27 cellular contexts compared by ENCODE assay signal in the genomic region with DNA sequence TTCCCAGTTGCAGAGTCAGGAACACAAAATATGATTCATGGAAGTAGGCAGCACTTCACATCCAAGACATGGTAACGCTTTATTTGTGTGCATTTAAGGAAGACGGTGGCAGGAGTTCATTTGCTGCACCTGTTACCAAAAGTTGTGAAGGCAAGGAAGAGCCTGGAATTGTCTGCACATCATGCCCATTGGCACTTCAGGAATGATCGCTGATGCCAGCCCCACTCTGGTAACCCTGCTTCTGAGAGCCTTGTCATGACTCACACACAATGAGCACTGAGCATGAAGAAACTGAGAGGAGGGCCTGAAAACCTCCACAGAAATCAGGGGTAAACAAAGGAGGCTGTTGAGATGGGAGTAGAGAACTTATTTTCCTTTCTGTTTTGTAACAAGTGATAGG.
DNase-seq lines count a peak whose midpoint lies in the region; ATAC-seq and TF ChIP-seq lines count a peak whose summit lies in the region.
"Had no signal": no experiment of that assay in that cellular context is flagged by ENCODE, and none has a peak within 500 bp of the region (broad histone marks: within the 10 kb centered on the region; RNA-seq: fewer than 3 reads in every experiment).

No MANE protein-coding gene starts in this region.

- no peaks in the 10 kb centered on the region for H3K27me3 Mint-ChIP-seq in glutamatergic neuron (ENCODE audit: unreplicated experiment)
- H3K27me3 Mint-ChIP-seq: activated CD4-positive, alpha-beta memory T cell treated with anti-CD3 and anti-CD28 coated beads, Interleukin-2, amount 10 ng/mL, durations not matched to agents 7 days and 5 days had no signal

- no peak overlapping the region for H3K4me3 Mint-ChIP-seq in glutamatergic neuron (ENCODE audit: unreplicated experiment)
- H3K4me3 Mint-ChIP-seq: activated CD4-positive, alpha-beta memory T cell treated with anti-CD3 and anti-CD28 coated beads, Interleukin-2, amount 10 ng/mL, durations not matched to agents 7 days and 5 days; activated naive CD8-positive, alpha-beta T cell; activated T-helper 17 cell treated with anti-CD3 and anti-CD28 coated beads, Interleukin-2, amount 50 U/mL, for 72 hours; H9; neural progenitor cell; stimulated activated naive CD8-positive, alpha-beta T cell treated with anti-CD3 and anti-CD28 coated beads, Interleukin-15, Interleukin-2, amounts not matched to agents 100 ng/mL and 50 ng/mL, for 24 hours had no signal

- no peak for ATAC-seq in GM18858 (IDR thresholded peaks at IDR 0.05; ENCODE audit: unreplicated experiment)
- ATAC-seq: activated CD4-positive, CD25-positive, alpha-beta regulatory T cell treated with anti-CD3 and anti-CD28 coated beads, Interleukin-2, amount 50 U/mL, for 24 hours; activated T-helper 17 cell treated with anti-CD3 and anti-CD28 coated beads, Interleukin-2, amount 50 U/mL, for 72 hours had no signal

- H3K4me3 ChIP-seq in epithelial cell of proximal tubule (ENCODE audit: low read depth, low read length): no peak overlapping the region
- H3K4me3 ChIP-seq: BLaER1, neural progenitor cell, prostate gland, SK-N-MC, skin epidermis, thyroid gland had no signal

- H3K27ac Mint-ChIP-seq in glutamatergic neuron (ENCODE audit: unreplicated experiment): no peak overlapping the region
- H3K27ac Mint-ChIP-seq: activated CD4-positive, alpha-beta memory T cell treated with anti-CD3 and anti-CD28 coated beads, Interleukin-2, amount 10 ng/mL, durations not matched to agents 7 days and 5 days; activated naive CD8-positive, alpha-beta T cell; activated T-helper 17 cell treated with anti-CD3 and anti-CD28 coated beads, Interleukin-2, amount 50 U/mL, for 72 hours; H9; neural progenitor cell; stimulated activated naive CD8-positive, alpha-beta T cell treated with anti-CD3 and anti-CD28 coated beads, Interleukin-15, Interleukin-2, amounts not matched to agents 100 ng/mL and 50 ng/mL, for 24 hours had no signal

- peak; percentile 5 for DNase-seq in AG08396 (ENCODE audit: low spot score)
- peak; percentile 34 for DNase-seq in M059J (ENCODE audit: low read depth)
- DNase-seq in epithelial cell of proximal tubule (ENCODE audit: low read depth): peak; percentile 30
- DNase-seq in occipital lobe (lab: John Stamatoyannopoulos, UW): peak; percentile 13
- no peak for DNase-seq in NCI-H1048 (lab: John Stamatoyannopoulos, UW)
- DNase-seq in glutamatergic neuron: no peak
- DNase-seq in NCI-H146 (lab: John Stamatoyannopoulos, UW): no peak
- DNase-seq: activated CD4-positive, alpha-beta memory T cell treated with anti-CD3 and anti-CD28 coated beads, Interleukin-2, amount 10 ng/mL, durations not matched to agents 7 days and 5 days; DMS53; GF-D8; H9; left cardiac atrium; mammary epithelial cell; NCI-H1436 treated with DMSO at 0.1 percent for 48 hours; NCI-H82; RPMI8226; thyroid gland had no signal

- no peak for TF ChIP-seq CTCF in epithelial cell of proximal tubule (conservative IDR thresholded peaks at IDR 0.05; ENCODE audit: low read depth, low read length)
- no peak for TF ChIP-seq CTCF in glutamatergic neuron (IDR thresholded peaks at IDR 0.05; ENCODE audit: partially characterized antibody, unreplicated experiment)

- H3K36me3 Mint-ChIP-seq in glutamatergic neuron (ENCODE audit: unreplicated experiment): peaks cover 4% of the 10 kb centered on the region
- H3K36me3 Mint-ChIP-seq: activated naive CD8-positive, alpha-beta T cell; neural progenitor cell had no signal

- H3K4me1 Mint-ChIP-seq in glutamatergic neuron (ENCODE audit: low read depth, unreplicated experiment): peaks cover 4% of the 10 kb centered on the region
- H3K4me1 Mint-ChIP-seq: activated CD4-positive, alpha-beta memory T cell treated with anti-CD3 and anti-CD28 coated beads, Interleukin-2, amount 10 ng/mL, durations not matched to agents 7 days and 5 days; activated T-helper 17 cell treated with anti-CD3 and anti-CD28 coated beads, Interleukin-2, amount 50 U/mL, for 72 hours; H9; neural progenitor cell had no signal

- H3K9me3 Mint-ChIP-seq in glutamatergic neuron (ENCODE audit: unreplicated experiment): peaks cover 2% of the 10 kb centered on the region
- H3K9me3 Mint-ChIP-seq: activated CD4-positive, alpha-beta memory T cell treated with anti-CD3 and anti-CD28 coated beads, Interleukin-2, amount 10 ng/mL, durations not matched to agents 7 days and 5 days; activated T-helper 17 cell treated with anti-CD3 and anti-CD28 coated beads, Interleukin-2, amount 50 U/mL, for 72 hours; H9; neural progenitor cell; stimulated activated naive CD8-positive, alpha-beta T cell treated with anti-CD3 and anti-CD28 coated beads, Interleukin-15, Interleukin-2, amounts not matched to agents 100 ng/mL and 50 ng/mL, for 24 hours had no signal

Comparison
In these comparisons a context has a peak if more than half of its experiments do, and no peak if none do; other contexts are left out.
1. DNase-seq: peak in AG08396 (single experiment), M059J (single experiment), epithelial cell of proximal tubule (single experiment) and occipital lobe (single experiment); none in NCI-H1048 (single experiment), glutamatergic neuron (single experiment) and NCI-H146 (single experiment).